In genomic region chr16:65538945-65539344, GRCh38 we compare ENCODE assay signal across 33 cellular contexts.
A peak's percentile ranks its signal among the peaks of the same experiment; 100 is the strongest.
DNase-seq lines count a peak whose midpoint lies in the region; ATAC-seq, FAIRE-seq and TF ChIP-seq lines count a peak whose summit lies in the region.
"Had no signal": no experiment of that assay in that cellular context is flagged by ENCODE, and none has a peak within 500 bp of the region (broad histone marks: within the 10 kb centered on the region; RNA-seq: fewer than 3 reads in every experiment).

No MANE protein-coding gene starts in this region.

- no peaks in the 10 kb centered on the region for H3K9me2 ChIP-seq in GM23248 (ENCODE audit: insufficient read depth)

- ATAC-seq in GM18873 (IDR thresholded peaks at IDR 0.05; ENCODE audit: low FRiP score, unreplicated experiment) (no peak), HG03175 (IDR thresholded peaks at IDR 0.05; ENCODE audit: unreplicated experiment) (no peak)
- no peak for ATAC-seq in CD8-positive, alpha-beta T cell
- ATAC-seq: activated naive CD8-positive, alpha-beta T cell treated with anti-CD3 and anti-CD28 coated beads, Interleukin-2, amount 50 U/mL, for 24 hours; activated T-cell treated with anti-CD3 and anti-CD28 coated beads, Interleukin-2, amount 50 U/mL, for 72 hours; foreskin keratinocyte; GM23338; heart left ventricle; right cardiac atrium; stimulated activated naive CD8-positive, alpha-beta T cell treated with anti-CD3 and anti-CD28 coated beads, Interleukin-15, amount 100 ng/mL, for 72 hours; T-cell had no signal

- peaks cover 33% of the 10 kb centered on the region for H3F3A ChIP-seq in GM23248 (ENCODE audit: insufficient read depth)

- intact Hi-C loops in CD8-positive, alpha-beta T cell (cut with DNase I, micrococcal nuclease): no loop called here

- H2AFZ ChIP-seq in GM23248: peak overlapping the region; percentile 19; the same call in 1 of the 2 replicates
- H2AFZ ChIP-seq: GM23338 had no signal

- peaks cover 10% of the 10 kb centered on the region for H3K9me3 Mint-ChIP-seq in CD8-positive, alpha-beta T cell
- H3K9me3 Mint-ChIP-seq: GM23338 had no signal

- H3K27me3 Mint-ChIP-seq in CD8-positive, alpha-beta T cell (ENCODE audit: low read depth): no peaks in the 10 kb centered on the region
- H3K27me3 Mint-ChIP-seq: activated naive CD8-positive, alpha-beta T cell treated with anti-CD3 and anti-CD28 coated beads, Interleukin-2, amount 50 U/mL, for 24 hours; T-cell had no signal

- no peaks in the 10 kb centered on the region for H4K20me1 ChIP-seq in GM23248 (ENCODE audit: insufficient read depth)

- no peak overlapping the region for H3K4me3 Mint-ChIP-seq in CD8-positive, alpha-beta T cell
- H3K4me3 Mint-ChIP-seq: activated naive CD8-positive, alpha-beta T cell treated with anti-CD3 and anti-CD28 coated beads, Interleukin-2, amount 50 U/mL, for 24 hours; activated T-cell treated with anti-CD3 and anti-CD28 coated beads, Interleukin-2, amount 50 U/mL, for 72 hours; brain; GM23338; stimulated activated naive CD8-positive, alpha-beta T cell treated with anti-CD3 and anti-CD28 coated beads, Interleukin-15, amount 100 ng/mL, for 72 hours; T-cell had no signal

- no peak for FAIRE-seq in bronchial epithelial cell (lab: Jason Lieb, UNC)
- FAIRE-seq: kidney, urothelium cell line had no signal

- no peaks in the 10 kb centered on the region for H3K27me3 ChIP-seq in GM23248 (replicated peaks; ENCODE audit: insufficient read depth)
- no peaks in the 10 kb centered on the region for H3K27me3 ChIP-seq in bronchial epithelial cell (ENCODE audit: control insufficient read depth, insufficient read depth, low read length)
- no peaks in the 10 kb centered on the region for H3K27me3 ChIP-seq in CD8-positive, alpha-beta T cell (ENCODE audit: insufficient read depth, low read length)
- H3K27me3 ChIP-seq: BE2C, foreskin keratinocyte, heart left ventricle, SJSA1, spleen had no signal

- H3K4me2 ChIP-seq in GM23248 (ENCODE audit: unreplicated experiment): peak overlapping the region; percentile 13
- H3K4me2 ChIP-seq: GM23338 had no signal

- H3K4me1 ChIP-seq in GM23248 (ENCODE audit: insufficient read depth): peaks cover 31% of the 10 kb centered on the region
- H3K4me1 ChIP-seq in CD8-positive, alpha-beta T cell (ENCODE audit: insufficient read depth, low read length): no peaks in the 10 kb centered on the region
- H3K4me1 ChIP-seq: BE2C, heart left ventricle, spleen had no signal

- H3K9me3 ChIP-seq in GM23248 (ENCODE audit: low read depth): no peaks in the 10 kb centered on the region
- no peaks in the 10 kb centered on the region for H3K9me3 ChIP-seq in CD8-positive, alpha-beta T cell (ENCODE audit: low read length)
- H3K9me3 ChIP-seq: BE2C, heart left ventricle, SJSA1 had no signal

- peak overlapping the region; percentile 70 for H3K27ac ChIP-seq in GM23248
- no peak overlapping the region for H3K27ac ChIP-seq in CD8-positive, alpha-beta T cell (ENCODE audit: low read depth, low read length)
- H3K27ac ChIP-seq: foreskin keratinocyte, heart left ventricle, SJSA1, spleen had no signal

- no peak overlapping the region for H3K9ac ChIP-seq in GM23248

- H3K27ac Mint-ChIP-seq in CD8-positive, alpha-beta T cell: no peak overlapping the region
- H3K27ac Mint-ChIP-seq: activated naive CD8-positive, alpha-beta T cell treated with anti-CD3 and anti-CD28 coated beads, Interleukin-2, amount 50 U/mL, for 24 hours; activated T-cell treated with anti-CD3 and anti-CD28 coated beads, Interleukin-2, amount 50 U/mL, for 72 hours; brain; GM23338; stimulated activated naive CD8-positive, alpha-beta T cell treated with anti-CD3 and anti-CD28 coated beads, Interleukin-15, amount 100 ng/mL, for 72 hours; T-cell had no signal

- in situ Hi-C loops in GM23248 (cut with MboI): no loop called here

- DNase-seq in AG08395 (ENCODE audit: low spot score): peak; percentile 52
- peak; percentile 84 for DNase-seq in GM23248
- DNase-seq in bronchial epithelial cell (ENCODE audit: low read depth): peak; percentile 38
- DNase-seq in foreskin fibroblast: peak; percentile 23 to 59
- DNase-seq in T-helper 1 cell: no peak
- no peak for DNase-seq in CD8-positive, alpha-beta T cell
- DNase-seq: activated CD4-positive, alpha-beta T cell treated with anti-CD3 and anti-CD28 coated beads, Interleukin-2, amount 50 U/mL, for 48 hours; activated CD4-positive, CD25-positive, alpha-beta regulatory T cell; activated naive CD4-positive, alpha-beta T cell; activated naive CD8-positive, alpha-beta T cell treated with anti-CD3 and anti-CD28 coated beads, Interleukin-2, amount 50 U/mL, for 24 hours; activated T-cell treated with anti-CD3 and anti-CD28 coated beads, Interleukin-2, amount 50 U/mL, for 72 hours; BE2C; DMS 273 treated with DMSO at 0.1 percent for 48 hours; EL; foreskin keratinocyte; heart left ventricle; KG1; kidney; NCI-H1092 treated with DMSO at 0.1 percent for 48 hours; NCI-H187; NCI-H2171; NCI-H510A; right cardiac atrium; spleen; stimulated activated CD8-positive, alpha-beta memory T cell treated with anti-CD3 and anti-CD28 coated beads, Interleukin-4, amount 100 ng/mL, for 48 hours; stimulated activated naive CD8-positive, alpha-beta T cell treated with anti-CD3 and anti-CD28 coated beads, Interleukin-15, amount 100 ng/mL, for 72 hours; T-cell had no signal

- TF ChIP-seq CTCF in bronchial epithelial cell (IDR thresholded peaks at IDR 0.05; ENCODE audit: insufficient read depth, low read length, severe bottlenecking) (no peak), foreskin fibroblast (IDR thresholded peaks at IDR 0.05; ENCODE audit: low read depth, low read length) (no peak)
- TF ChIP-seq CTCF in CD8-positive, alpha-beta T cell (IDR thresholded peaks at IDR 0.05): no peak

- H3K4me1 Mint-ChIP-seq in CD8-positive, alpha-beta T cell (ENCODE audit: low read depth): no peaks in the 10 kb centered on the region
- H3K4me1 Mint-ChIP-seq: brain; GM23338; stimulated activated naive CD8-positive, alpha-beta T cell treated with anti-CD3 and anti-CD28 coated beads, Interleukin-15, amount 100 ng/mL, for 72 hours had no signal

- no peaks in the 10 kb centered on the region for H3K79me2 ChIP-seq in GM23248 (ENCODE audit: insufficient read depth)

- CTCF ChIA-PET in CD8-positive, alpha-beta T cell (lab: Charles Lee): no interaction called here

- 1 to 3% methylated on average over 3 of the region's 3 CpGs for WGBS in GM23248 (ENCODE audit: low coverage in 1 of 2, low lambda C conversion rate in 2 of 2, missing lambda C conversion rate in 2 of 2), 2 experiments

- H3K4me3 ChIP-seq in GM23248 (no peak overlapping the region), bronchial epithelial cell (ENCODE audit: low read depth, low read length) (no peak overlapping the region), foreskin fibroblast (ENCODE audit: low read depth in 1 of 2, low read length in 2 of 2) (no peak overlapping the region)
- no peak overlapping the region for H3K4me3 ChIP-seq in CD8-positive, alpha-beta T cell (ENCODE audit: low read depth, low read length)
- H3K4me3 ChIP-seq: GM23338, heart left ventricle, SJSA1, spleen had no signal

- H3K36me3 ChIP-seq in GM23248 (ENCODE audit: low read depth) (no peaks in the 10 kb centered on the region), bronchial epithelial cell (ENCODE audit: control insufficient read depth, insufficient read depth, low read length) (no peaks in the 10 kb centered on the region)
- H3K36me3 ChIP-seq in CD8-positive, alpha-beta T cell (ENCODE audit: insufficient read depth, low read length): no peaks in the 10 kb centered on the region
- H3K36me3 ChIP-seq: BE2C, heart left ventricle, SJSA1, spleen had no signal

- no peaks in the 10 kb centered on the region for H3K36me3 Mint-ChIP-seq in CD8-positive, alpha-beta T cell
- H3K36me3 Mint-ChIP-seq: brain, T-cell had no signal

- POLR2A ChIA-PET in CD8-positive, alpha-beta T cell (lab: Charles Lee): no interaction called here

Comparison
In these comparisons a context has a peak if more than half of its experiments do, and no peak if none do; other contexts are left out.
1. DNase-seq: peak in AG08395 (single experiment), GM23248 (single experiment), bronchial epithelial cell (single experiment) and foreskin fibroblast (2 of 2); none in T-helper 1 cell (0 of 5) and CD8-positive, alpha-beta T cell (0 of 7).